ENCODE assay signal across 20 cellular contexts in genomic region chr20:21523895-21524294, GRCh38. TPM values are rescaled to one million over a fixed set of nuclear protein-coding genes. Genes with fewer than 3 reads are reported as not detected.
"Had no signal": no experiment of that assay in that cellular context is flagged by ENCODE, and none has a peak within 500 bp of the region (broad histone marks: within the 10 kb centered on the region; RNA-seq: fewer than 3 reads in every experiment).

No MANE protein-coding gene starts in this region.

- H3K27ac Mint-ChIP-seq: dendritic cell treated with granulocyte-macrophage colony-stimulating factor and Interleukin-4, amounts not matched to agents 40 ng/mL and 50 ng/mL, for 4 days; effector memory CD8-positive, alpha-beta T cell; mesothelial cell of epicardium; natural killer cell treated with Interleukin-12 subunit alpha and Interleukin-12 subunit beta and Interleukin-15 and Interleukin-18, amount 100 ng/mL, for 72 hours had no signal

- H3K9me3 Mint-ChIP-seq: dendritic cell treated with granulocyte-macrophage colony-stimulating factor and Interleukin-4, amounts not matched to agents 40 ng/mL and 50 ng/mL, for 4 days; effector memory CD8-positive, alpha-beta T cell; mesothelial cell of epicardium; natural killer cell treated with Interleukin-12 subunit alpha and Interleukin-12 subunit beta and Interleukin-15 and Interleukin-18, amount 100 ng/mL, for 72 hours; stimulated activated naive CD8-positive, alpha-beta T cell treated with anti-CD3 and anti-CD28 coated beads, Interleukin-15, amount 100 ng/mL, for 72 hours had no signal

- ATAC-seq: activated CD4-positive, CD25-positive, alpha-beta regulatory T cell treated with anti-CD3 and anti-CD28 coated beads, Interleukin-2, amount 50 U/mL, for 24 hours; effector memory CD8-positive, alpha-beta T cell; natural killer cell treated with Interleukin-12 subunit alpha and Interleukin-12 subunit beta and Interleukin-15 and Interleukin-18, amount 100 ng/mL, for 72 hours; right lobe of liver; stimulated activated naive CD8-positive, alpha-beta T cell treated with anti-CD3 and anti-CD28 coated beads, Interleukin-15, amount 100 ng/mL, for 72 hours; upper lobe of right lung had no signal

- H3K4me3 Mint-ChIP-seq: dendritic cell treated with granulocyte-macrophage colony-stimulating factor and Interleukin-4, amounts not matched to agents 40 ng/mL and 50 ng/mL, for 4 days; effector memory CD8-positive, alpha-beta T cell; mesothelial cell of epicardium; natural killer cell treated with Interleukin-12 subunit alpha and Interleukin-12 subunit beta and Interleukin-15 and Interleukin-18, amount 100 ng/mL, for 72 hours had no signal

- DNase-seq: activated naive CD4-positive, alpha-beta T cell treated with Interleukin-2 at 50 U/mL for 16 hours; amniotic stem cell; effector memory CD8-positive, alpha-beta T cell; foreskin fibroblast; hippocampal formation; right lobe of liver; small intestine; stimulated activated CD4-positive, alpha-beta T cell treated with anti-CD3 and anti-CD28 coated beads, Interleukin-15, amount 100 ng/mL, for 24 hours; stimulated activated CD4-positive, alpha-beta T cell treated with anti-CD3 and anti-CD28 coated beads, Interleukin-2, amount 100 ng/mL, for 48 hours; stimulated activated naive CD8-positive, alpha-beta T cell treated with anti-CD3 and anti-CD28 coated beads, Interleukin-15, amount 100 ng/mL, for 72 hours; T-helper 9 cell; testis; upper lobe of right lung had no signal

- H3K36me3 Mint-ChIP-seq: mesothelial cell of epicardium; natural killer cell treated with Interleukin-12 subunit alpha and Interleukin-12 subunit beta and Interleukin-15 and Interleukin-18, amount 100 ng/mL, for 72 hours had no signal

RNA-seq across cellular contexts. Expression of gene NKX2-2, which starts 10.0 kb away (rescaled TPM):
- total RNA-seq: glomerular endothelial cell; lung; mesothelial cell of epicardium; natural killer cell treated with Interleukin-12 subunit alpha and Interleukin-12 subunit beta and Interleukin-15 and Interleukin-18, amount 100 ng/mL, for 72 hours; right lobe of liver; upper lobe of right lung had no signal
- polyA plus RNA-seq: keratinocyte, lung had no signal
